Comparison of ENCODE assay signal across 22 cellular contexts in the genomic region with DNA sequence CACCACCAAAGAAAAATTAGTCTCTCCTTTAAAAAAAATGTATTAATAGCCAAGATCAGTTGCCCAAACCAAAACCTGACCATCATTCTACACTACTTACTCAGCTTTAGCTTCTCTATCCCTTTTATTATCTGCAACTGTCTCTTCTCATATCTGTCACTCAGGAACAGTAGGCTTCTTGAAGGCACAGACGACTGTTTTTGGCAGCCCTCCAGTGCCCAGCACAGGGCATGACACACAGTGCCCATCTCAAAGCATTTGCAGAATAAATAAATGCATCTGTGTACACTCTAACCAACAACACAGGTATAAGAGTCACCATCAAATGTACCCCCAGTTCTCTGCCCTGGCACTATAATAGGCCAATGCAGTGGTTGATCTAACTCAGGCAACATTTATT.
"Had no signal": no experiment of that assay in that cellular context is flagged by ENCODE, and none has a peak within 500 bp of the region (broad histone marks: within the 10 kb centered on the region; RNA-seq: fewer than 3 reads in every experiment).

No MANE protein-coding gene starts in this region.

- H3K27ac ChIP-seq: body of pancreas, cardiac muscle cell, right lobe of liver, thoracic aorta, vagina had no signal

- DNase-seq: activated CD4-positive, alpha-beta memory T cell treated with anti-CD3 and anti-CD28 coated beads, Interleukin-2, amount 10 ng/mL, durations not matched to agents 7 days and 5 days; activated CD4-positive, alpha-beta T cell treated with anti-CD3 and anti-CD28 coated beads for 4 hours; activated gamma-delta T cell treated with Interleukin-2 at 50 U/mL for 16 hours; anterior cingulate cortex; body of pancreas; effector CD4-positive, alpha-beta T cell; foreskin fibroblast; left colon; occipital lobe; right lobe of liver; small intestine; stimulated activated CD4-positive, alpha-beta T cell treated with anti-CD3 and anti-CD28 coated beads, Interleukin-2, amount 100 ng/mL, for 24 hours; T-helper 9 cell had no signal

- H3K4me1 ChIP-seq: body of pancreas, right lobe of liver, vagina had no signal

- H3K36me3 Mint-ChIP-seq: memory B cell; stimulated activated effector memory CD8-positive, alpha-beta T cell treated with anti-CD3 and anti-CD28 coated beads, Interleukin-12 subunit alpha, Interleukin-12 subunit beta, amount 100 ng/mL, for 72 hours; type B pancreatic cell; WTC11 had no signal

- H3K4me3 ChIP-seq: body of pancreas, cardiac muscle cell, right lobe of liver, thoracic aorta, vagina had no signal

- H3K36me3 ChIP-seq: cardiac muscle cell, right lobe of liver, thoracic aorta, vagina had no signal

- H3K27me3 Mint-ChIP-seq: type B pancreatic cell had no signal

- ATAC-seq: body of pancreas; left colon; right lobe of liver; stimulated activated effector memory CD8-positive, alpha-beta T cell treated with anti-CD3 and anti-CD28 coated beads, Interleukin-12 subunit alpha, Interleukin-12 subunit beta, amount 100 ng/mL, for 72 hours; WTC11 had no signal

- H3K9me3 ChIP-seq: body of pancreas, right lobe of liver, thoracic aorta, vagina had no signal

- H3K27ac Mint-ChIP-seq: activated CD4-positive, alpha-beta memory T cell treated with anti-CD3 and anti-CD28 coated beads, Interleukin-2, amount 10 ng/mL, durations not matched to agents 7 days and 5 days; activated T-helper 1 cell treated with anti-CD3 and anti-CD28 coated beads, Interleukin-12 subunit alpha, Interleukin-12 subunit beta, Interleukin-2, Interleukin-4 antibody, amounts not matched to agents 30 ng/mL and 10 ng/mL and 1 ng/mL, durations not matched to agents 14 hours and 24 hours and 36 hours; memory B cell; stimulated activated effector memory CD8-positive, alpha-beta T cell treated with anti-CD3 and anti-CD28 coated beads, Interleukin-12 subunit alpha, Interleukin-12 subunit beta, amount 100 ng/mL, for 72 hours; type B pancreatic cell; WTC11 had no signal

- H3K27me3 ChIP-seq: body of pancreas, cardiac muscle cell, right lobe of liver, vagina had no signal

- H3K4me1 Mint-ChIP-seq: memory B cell; stimulated activated effector memory CD8-positive, alpha-beta T cell treated with anti-CD3 and anti-CD28 coated beads, Interleukin-12 subunit alpha, Interleukin-12 subunit beta, amount 100 ng/mL, for 72 hours had no signal

- H3K4me3 Mint-ChIP-seq: activated CD4-positive, alpha-beta memory T cell treated with anti-CD3 and anti-CD28 coated beads, Interleukin-2, amount 10 ng/mL, durations not matched to agents 7 days and 5 days; activated T-helper 1 cell treated with anti-CD3 and anti-CD28 coated beads, Interleukin-12 subunit alpha, Interleukin-12 subunit beta, Interleukin-2, Interleukin-4 antibody, amounts not matched to agents 30 ng/mL and 10 ng/mL and 1 ng/mL, durations not matched to agents 14 hours and 24 hours and 36 hours; memory B cell; neural crest cell; stimulated activated effector memory CD8-positive, alpha-beta T cell treated with anti-CD3 and anti-CD28 coated beads, Interleukin-12 subunit alpha, Interleukin-12 subunit beta, amount 100 ng/mL, for 72 hours; type B pancreatic cell; WTC11 had no signal

- H3K9me3 Mint-ChIP-seq: activated CD4-positive, alpha-beta memory T cell treated with anti-CD3 and anti-CD28 coated beads, Interleukin-2, amount 10 ng/mL, durations not matched to agents 7 days and 5 days; activated T-helper 1 cell treated with anti-CD3 and anti-CD28 coated beads, Interleukin-12 subunit alpha, Interleukin-12 subunit beta, Interleukin-2, Interleukin-4 antibody, amounts not matched to agents 30 ng/mL and 10 ng/mL and 1 ng/mL, durations not matched to agents 14 hours and 24 hours and 36 hours; memory B cell; stimulated activated effector memory CD8-positive, alpha-beta T cell treated with anti-CD3 and anti-CD28 coated beads, Interleukin-12 subunit alpha, Interleukin-12 subunit beta, amount 100 ng/mL, for 72 hours; type B pancreatic cell; WTC11 had no signal
